Comparison of ENCODE assay signal across 21 cellular contexts in the genomic region with DNA sequence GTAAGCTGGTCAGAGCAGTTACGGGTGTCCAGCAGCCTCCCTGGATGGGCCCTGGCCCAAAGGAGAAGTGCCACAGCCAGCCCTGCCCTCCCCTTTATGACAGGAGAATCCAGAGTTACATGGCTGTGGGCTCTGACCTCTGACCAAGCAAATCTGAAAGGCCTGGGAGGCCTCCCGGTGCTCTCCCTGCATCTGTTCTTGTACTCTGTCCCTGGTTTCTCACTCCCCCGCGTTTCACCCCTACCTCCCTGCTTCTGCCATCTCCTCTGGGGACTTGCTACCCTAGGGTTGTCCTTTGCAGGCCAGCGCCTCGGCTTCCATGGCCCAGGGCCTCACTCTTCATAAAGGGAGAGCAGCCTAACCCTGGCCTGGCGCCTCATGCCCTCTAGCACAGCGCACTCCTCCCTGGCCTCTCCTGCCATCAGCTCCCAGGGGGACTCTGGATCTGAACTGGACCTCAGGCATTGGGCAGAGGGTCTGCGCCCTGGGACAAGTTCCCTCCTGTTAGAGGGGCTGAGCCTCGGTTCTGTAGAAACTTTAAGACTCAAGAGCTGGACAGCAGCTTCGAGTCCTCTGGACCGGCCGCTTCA. TPM values are rescaled to one million over a fixed set of nuclear protein-coding genes. Genes with fewer than 3 reads are reported as not detected.
DNase-seq lines count a peak whose midpoint lies in the region; ATAC-seq and TF ChIP-seq lines count a peak whose summit lies in the region.
"Had no signal": no experiment of that assay in that cellular context is flagged by ENCODE, and none has a peak within 500 bp of the region (broad histone marks: within the 10 kb centered on the region; RNA-seq: fewer than 3 reads in every experiment).

No MANE protein-coding gene starts in this region.

- no peaks in the 10 kb centered on the region for H3K79me2 ChIP-seq in osteoblast (ENCODE audit: insufficient read depth, low read length)

- intact Hi-C loops in tibial artery (cut with DNase I; ENCODE audit: low total_unique reads), result loop anchor here (5.0 kb wide), 2 partner anchors 284 to 439 kb away; a partner anchor contains a TSS

- H3K4me1 ChIP-seq in osteoblast (ENCODE audit: insufficient read depth, low read length), result no peaks in the 10 kb centered on the region
- H3K4me1 ChIP-seq in tibial artery, result peaks cover 15 to 58% (median 36%) of the 10 kb centered on the region in 4 donors
- H3K4me1 ChIP-seq: neural progenitor cell had no signal

- H3K4me3 Mint-ChIP-seq in T-helper 17 cell, result no peak overlapping the region
- H3K4me3 Mint-ChIP-seq: activated naive CD4-positive, alpha-beta T cell treated with anti-CD3 and anti-CD28 coated beads for 36 hours; activated T-cell treated with anti-CD3 and anti-CD28 coated beads, Interleukin-2, amount 50 U/mL, for 4 hours; neural progenitor cell had no signal

- no peaks in the 10 kb centered on the region for H3K27me3 Mint-ChIP-seq in T-helper 17 cell

- peak overlapping the region; percentile 27 for H3K27ac Mint-ChIP-seq in T-helper 17 cell
- H3K27ac Mint-ChIP-seq: activated naive CD4-positive, alpha-beta T cell treated with anti-CD3 and anti-CD28 coated beads for 36 hours; neural progenitor cell had no signal

- peak overlapping the region; percentile 83 to 99 for H3K27ac ChIP-seq in coronary artery
- no peak overlapping the region for H3K27ac ChIP-seq in osteoblast (ENCODE audit: low read depth, low read length)
- peak overlapping the region; percentile 91 to 97 for H3K27ac ChIP-seq in tibial artery
- H3K27ac ChIP-seq: KMS-11, neural progenitor cell had no signal

- H3K27me3 ChIP-seq in osteoblast (ENCODE audit: insufficient read depth, low read length), result no peaks in the 10 kb centered on the region
- no peaks in the 10 kb centered on the region for H3K27me3 ChIP-seq in tibial artery
- H3K27me3 ChIP-seq: neural progenitor cell, Peyer's patch had no signal

- no peak overlapping the region for H2AFZ ChIP-seq in osteoblast (ENCODE audit: low read length)
- H2AFZ ChIP-seq: neural progenitor cell had no signal

- DNase-seq in T-helper 17 cell (no peak), coronary artery (ENCODE audit: low spot score) (no peak), osteoblast (ENCODE audit: insufficient read length, low spot score, missing footprints) (peak; percentile 62), tibial artery (no peak), OCI-M1 (lab: John Stamatoyannopoulos, UW) (no peak), NCI-H446 (lab: John Stamatoyannopoulos, UW) (no peak)
- DNase-seq: activated CD4-positive, CD25-positive, alpha-beta regulatory T cell treated with anti-CD3 and anti-CD28 coated beads, Interleukin-2, amount 50 U/mL, for 72 hours; activated CD8-positive, alpha-beta memory T cell treated with anti-CD3 and anti-CD28 coated beads for 24 hours; activated naive CD4-positive, alpha-beta T cell treated with anti-CD3 and anti-CD28 coated beads for 36 hours; activated T-cell treated with anti-CD3 and anti-CD28 coated beads, Interleukin-2, amount 50 U/mL, for 4 hours; NCI-H1930; NCI-H446 treated with DMSO at 0.1 percent for 48 hours; Peyer's patch; stimulated activated CD8-positive, alpha-beta memory T cell treated with anti-CD3 and anti-CD28 coated beads, Interleukin-4, amount 100 ng/mL, for 48 hours had no signal

- no peak overlapping the region for H3K4me3 ChIP-seq in coronary artery
- no peak overlapping the region for H3K4me3 ChIP-seq in osteoblast (ENCODE audit: insufficient read depth, low read length)
- H3K4me3 ChIP-seq in tibial artery, result no peak overlapping the region
- H3K4me3 ChIP-seq: GM12878, neural progenitor cell, Peyer's patch had no signal

- TF ChIP-seq CTCF in coronary artery (IDR thresholded peaks at IDR 0.05) (no peak), osteoblast (IDR thresholded peaks at IDR 0.05; ENCODE audit: extremely low read depth, low read depth, low read length) (no peak), tibial artery (IDR thresholded peaks at IDR 0.05) (no peak)

- ATAC-seq in T-helper 17 cell, result no peak
- ATAC-seq in HG02840 (IDR thresholded peaks at IDR 0.05; ENCODE audit: low FRiP score, unreplicated experiment), result no peak
- ATAC-seq: activated T-cell treated with anti-CD3 and anti-CD28 coated beads, Interleukin-2, amount 50 U/mL, for 4 hours; GM12878 had no signal

- peaks cover 33% of the 10 kb centered on the region for H3K36me3 ChIP-seq in osteoblast (ENCODE audit: insufficient read depth, low read length)
- H3K36me3 ChIP-seq in tibial artery, result peaks cover 19 to 96% (median 42%) of the 10 kb centered on the region in 3 donors
- H3K36me3 ChIP-seq: neural progenitor cell had no signal

- H3K9me3 ChIP-seq in T-helper 17 cell (ENCODE audit: control insufficient read depth, low read length, poor library complexity, severe bottlenecking) (no peaks in the 10 kb centered on the region), osteoblast (ENCODE audit: low read depth, low read length) (no peaks in the 10 kb centered on the region), tibial artery (no peaks in the 10 kb centered on the region)
- H3K9me3 ChIP-seq: Peyer's patch had no signal

- peaks cover under 1% of the 10 kb centered on the region for H3K4me1 Mint-ChIP-seq in T-helper 17 cell

- H3K4me2 ChIP-seq in osteoblast (ENCODE audit: insufficient read depth, low read length), result no peak overlapping the region
- H3K4me2 ChIP-seq: neural progenitor cell had no signal

- no peaks in the 10 kb centered on the region for H4K20me1 ChIP-seq in osteoblast (ENCODE audit: insufficient read depth, low read length)

- H3K36me3 Mint-ChIP-seq in T-helper 17 cell (ENCODE audit: low read depth), result peaks cover 10% of the 10 kb centered on the region
- H3K36me3 Mint-ChIP-seq: neural progenitor cell had no signal

RNA-seq across cellular contexts. Expression of a gene that starts 10.7 kb away (rescaled TPM):
- total RNA-seq in T-helper 17 cell, result 10 to 100 TPM; 24.5 to 25.4 TPM
- total RNA-seq in osteoblast, result 14.4 and 15.6 TPM in 2 replicates

RNA-seq across cellular contexts. Expression of a gene that starts 16.1 kb away (rescaled TPM):
- total RNA-seq in T-helper 17 cell, result not detected
- total RNA-seq in osteoblast, result not detected in 2 replicates
- total RNA-seq: activated naive CD4-positive, alpha-beta T cell treated with anti-CD3 and anti-CD28 coated beads for 36 hours; activated T-cell treated with anti-CD3 and anti-CD28 coated beads, Interleukin-2, amount 50 U/mL, for 4 hours; astrocyte; GM12878; HT-29; mononuclear cell; Peyer's patch had no signal

RNA-seq across cellular contexts. Expression of a gene that starts 42.6 kb away (rescaled TPM):
- total RNA-seq in T-helper 17 cell, result 1 to 10 TPM in 1 of 2 donors, under 1 TPM in 1; 0.86 to 1.3 TPM
- total RNA-seq in osteoblast, result 0.88 and 1.1 TPM in 2 replicates
